Comparison of ENCODE assay signal across 13 cellular contexts in genomic region chr21:17488620-17489019, GRCh38. TPM values are rescaled to one million over a fixed set of nuclear protein-coding genes. Genes with fewer than 3 reads are reported as not detected.
DNase-seq lines count a peak whose midpoint lies in the region; ATAC-seq and TF ChIP-seq lines count a peak whose summit lies in the region.
"Had no signal": no experiment of that assay in that cellular context is flagged by ENCODE, and none has a peak within 500 bp of the region (broad histone marks: within the 10 kb centered on the region; RNA-seq: fewer than 3 reads in every experiment).

No MANE protein-coding gene starts in this region.

- H3K9me3 ChIP-seq in stomach: no peaks in the 10 kb centered on the region
- H3K9me3 ChIP-seq: colonic mucosa, heart right ventricle had no signal

- peaks cover 16% of the 10 kb centered on the region for H3K4me1 Mint-ChIP-seq in activated CD4-positive, alpha-beta T cell treated with anti-CD3 and anti-CD28 coated beads for 36 hours
- H3K4me1 Mint-ChIP-seq: CD8-positive, alpha-beta memory T cell had no signal

- no peaks in the 10 kb centered on the region for H3K36me3 ChIP-seq in stomach
- H3K36me3 ChIP-seq: colonic mucosa, heart right ventricle had no signal

- no peaks in the 10 kb centered on the region for H3K9me3 Mint-ChIP-seq in activated CD4-positive, alpha-beta T cell treated with anti-CD3 and anti-CD28 coated beads for 36 hours (ENCODE audit: low read depth)

- no peak overlapping the region for H3K27ac Mint-ChIP-seq in activated CD4-positive, alpha-beta T cell treated with anti-CD3 and anti-CD28 coated beads for 36 hours
- H3K27ac Mint-ChIP-seq: CD8-positive, alpha-beta memory T cell had no signal

- peaks cover 0 to 14% (median 5%) of the 10 kb centered on the region in 4 donors for H3K4me1 ChIP-seq in stomach
- H3K4me1 ChIP-seq: colonic mucosa had no signal

- no peak overlapping the region for H3K4me3 ChIP-seq in stomach
- H3K4me3 ChIP-seq: colonic mucosa, heart right ventricle, SK-N-MC had no signal

- intact Hi-C loops in activated CD4-positive, alpha-beta T cell treated with anti-CD3 and anti-CD28 coated beads for 36 hours (cut with DNase I, micrococcal nuclease): loop anchor here in 1 of 2 experiments (1.0 kb wide), 1 partner anchor 123 kb away; no protein-coding TSS in a partner anchor
- intact Hi-C loops in left colon (cut with DNase I, micrococcal nuclease): no loop called here
- intact Hi-C loops in stomach (cut with DNase I; ENCODE audit: low total_unique reads): no loop called here

- no peak for TF ChIP-seq CTCF in stomach (IDR thresholded peaks at IDR 0.05)

- no peaks in the 10 kb centered on the region for H3K36me3 Mint-ChIP-seq in activated CD4-positive, alpha-beta T cell treated with anti-CD3 and anti-CD28 coated beads for 36 hours (ENCODE audit: low read depth)

- peak; percentile 88 for ATAC-seq in activated CD4-positive, alpha-beta T cell treated with anti-CD3 and anti-CD28 coated beads for 36 hours
- ATAC-seq in GM21390 (IDR thresholded peaks at IDR 0.05; ENCODE audit: unreplicated experiment) (peak; percentile 83), HG03066 (IDR thresholded peaks at IDR 0.05; ENCODE audit: low read depth, unreplicated experiment) (peak; percentile 73), left colon (peak; percentile 24)
- ATAC-seq: heart right ventricle had no signal

- peak overlapping the region in 1 of 5 donors; percentile 2 for H3K27ac ChIP-seq in stomach
- H3K27ac ChIP-seq: colonic mucosa, heart right ventricle, SK-N-MC had no signal

- H3K27me3 ChIP-seq in stomach: no peaks in the 10 kb centered on the region
- H3K27me3 ChIP-seq: colonic mucosa, heart right ventricle had no signal

- DNase-seq in activated CD4-positive, alpha-beta T cell treated with anti-CD3 and anti-CD28 coated beads for 36 hours: no peak
- no peak for DNase-seq in activated CD4-positive, alpha-beta T cell treated with anti-CD3 and anti-CD28 coated beads, Interleukin-2, amount 50 U/mL, for 1 hour
- DNase-seq in left colon (no peak), erythroblast (lab: John Stamatoyannopoulos, UW) (no peak), stomach (no peak), UCSD-AML1 (lab: John Stamatoyannopoulos, UW; ENCODE audit: unreplicated experiment) (no peak)
- DNase-seq: CD8-positive, alpha-beta memory T cell; colonic mucosa; heart right ventricle; NCI-H2171 had no signal

- no peak for TF ChIP-seq EP300 in stomach (IDR thresholded peaks at IDR 0.05)

- TF ChIP-seq POLR2A in erythroblast (IDR thresholded peaks at IDR 0.05; ENCODE audit: low read length) (no peak), stomach (IDR thresholded peaks at IDR 0.05) (no peak)

- CTCF ChIA-PET in activated CD4-positive, alpha-beta T cell treated with anti-CD3 and anti-CD28 coated beads for 36 hours (lab: Charles Lee): no interaction called here

- POLR2A ChIA-PET in activated CD4-positive, alpha-beta T cell treated with anti-CD3 and anti-CD28 coated beads for 36 hours (lab: Charles Lee): no interaction called here

- H3K27me3 Mint-ChIP-seq in activated CD4-positive, alpha-beta T cell treated with anti-CD3 and anti-CD28 coated beads for 36 hours: peaks cover 3% of the 10 kb centered on the region

- H3K4me3 Mint-ChIP-seq in activated CD4-positive, alpha-beta T cell treated with anti-CD3 and anti-CD28 coated beads for 36 hours: no peak overlapping the region
- H3K4me3 Mint-ChIP-seq: CD8-positive, alpha-beta memory T cell had no signal

RNA-seq across cellular contexts. Expression of gene CXADR, which starts 24.2 kb away (rescaled TPM):
- total RNA-seq in activated CD4-positive, alpha-beta T cell treated with anti-CD3 and anti-CD28 coated beads for 36 hours: under 1 TPM; 0.30 to 0.91 TPM
- total RNA-seq in left colon (10 to 100 TPM; 70.5 to 79.2 TPM), stomach (100 to 1,000 TPM in 1 of 5 donors, 10 to 100 TPM in 3, 1 to 10 TPM in 1; 2.3 to 174 (median 41.6) TPM)
- 10 to 100 TPM; 10.9 to 14.4 (median 13.6) TPM for polyA plus RNA-seq in stomach

Comparison
In these comparisons a context has a peak if more than half of its experiments do, and no peak if none do; other contexts are left out.
1. ATAC-seq: peak in every context shown above with its lines; median percentile 88 in activated CD4-positive, alpha-beta T cell treated with anti-CD3 and anti-CD28 coated beads for 36 hours; 83 in GM21390; 73 in HG03066; 24 in left colon.